ENCODE assay signal across 9 cellular contexts in the genomic region with DNA sequence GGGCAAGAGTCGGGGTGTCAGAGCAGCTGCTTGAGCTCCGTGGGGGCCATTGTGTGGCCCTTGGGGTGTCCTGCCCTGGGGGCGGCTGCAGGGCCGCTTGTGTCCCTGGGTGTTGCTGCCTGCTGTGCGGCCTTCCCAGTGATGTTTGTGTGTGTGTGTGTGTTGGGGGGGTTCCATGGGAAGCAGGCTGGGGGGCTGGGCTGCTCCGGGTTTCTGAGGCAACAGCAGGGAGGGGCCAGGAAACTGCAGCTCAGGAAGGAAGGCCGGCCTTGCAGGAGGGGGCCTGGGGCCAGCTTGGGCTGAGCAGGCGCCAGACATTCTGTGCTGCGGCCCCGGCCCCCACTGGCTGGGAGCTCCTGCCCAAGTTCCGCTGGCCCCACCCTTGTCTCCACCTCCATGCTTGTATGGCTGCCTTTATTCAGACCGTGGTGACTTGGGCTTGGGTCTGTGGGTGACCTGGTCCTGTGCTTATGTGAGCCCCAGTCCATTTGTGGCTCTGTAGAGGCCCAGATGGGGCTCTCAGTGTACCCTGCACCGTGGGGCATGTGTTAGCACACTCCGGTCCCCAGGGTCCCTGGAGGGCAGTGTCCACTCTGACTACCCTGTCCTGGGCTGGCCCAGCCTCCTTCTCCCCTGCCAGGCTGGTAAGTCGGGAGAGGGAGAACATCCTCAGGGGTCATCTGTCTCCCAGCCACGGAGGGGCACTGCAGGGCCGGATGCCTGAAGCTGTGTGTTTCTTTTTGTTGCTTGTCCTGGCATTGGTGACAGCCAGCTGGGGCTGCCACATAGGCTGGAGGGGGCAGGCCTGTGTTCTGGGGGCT. TPM values are rescaled to one million over a fixed set of nuclear protein-coding genes. Genes with fewer than 3 reads are reported as not detected.
DNase-seq lines count a peak whose midpoint lies in the region; ATAC-seq, FAIRE-seq and TF ChIP-seq lines count a peak whose summit lies in the region.
"Had no signal": no experiment of that assay in that cellular context is flagged by ENCODE, and none has a peak within 500 bp of the region (broad histone marks: within the 10 kb centered on the region; RNA-seq: fewer than 3 reads in every experiment).

No MANE protein-coding gene starts in this region.

- FAIRE-seq in H54 (lab: Jason Lieb, UNC): no peak

- H3K4me1 ChIP-seq in tibial nerve: peaks cover 0 to 58% (median 4%) of the 10 kb centered on the region in 4 donors

- ATAC-seq in sciatic nerve (peak; percentile 4), GM18873 (IDR thresholded peaks at IDR 0.05; ENCODE audit: low FRiP score, unreplicated experiment) (no peak)

- DNase-seq in fibroblast of the aortic adventitia (ENCODE audit: low read depth) (peak; percentile 67), sciatic nerve (ENCODE audit: low spot score) (no peak), tibial nerve (ENCODE audit: low spot score in 2 of 2) (no peak), H54 (ENCODE audit: insufficient read length, low spot score) (no peak)
- no peak for DNase-seq in stimulated activated CD4-positive, alpha-beta T cell treated with anti-CD3 and anti-CD28 coated beads, Interleukin-4, amount 100 ng/mL, for 1 hour

- peak; percentile 47 for TF ChIP-seq CTCF in GM12873 (IDR thresholded peaks at IDR 0.05; ENCODE audit: insufficient read depth, low read depth, low read length, missing control alignments)
- TF ChIP-seq CTCF in fibroblast of the aortic adventitia (IDR thresholded peaks at IDR 0.05; ENCODE audit: insufficient read depth, low read length): peak; percentile 22
- TF ChIP-seq CTCF in tibial nerve (IDR thresholded peaks at IDR 0.05): peak in 2 of 5 experiments; percentile 7 to 23

- H3K36me3 ChIP-seq in tibial nerve: no peaks in the 10 kb centered on the region
- H3K36me3 ChIP-seq: thoracic aorta had no signal

- H3K27me3 ChIP-seq in tibial nerve: peaks cover 0 to 81% of the 10 kb centered on the region in 2 donors

- H3K4me3 ChIP-seq in fibroblast of the aortic adventitia (ENCODE audit: low read depth, low read length): peak overlapping the region; percentile 10
- no peak overlapping the region for H3K4me3 ChIP-seq in tibial nerve
- H3K4me3 ChIP-seq: thoracic aorta had no signal

- intact Hi-C loops in sciatic nerve (cut with DNase I): no loop called here

- no peak for TF ChIP-seq POLR2A in tibial nerve (IDR thresholded peaks at IDR 0.05)
- TF ChIP-seq POLR2A in H54 (IDR thresholded peaks at IDR 0.05; ENCODE audit: low read depth, low read length): no peak

- H3K27ac ChIP-seq in tibial nerve: peak overlapping the region in 2 of 4 donors; percentile 21 to 26

- H3K9me3 ChIP-seq in tibial nerve: no peaks in the 10 kb centered on the region
- H3K9me3 ChIP-seq: thoracic aorta had no signal

- WGBS in tibial nerve, 2 donors: 7 to 24% methylated on average over 7 to 17 of the region's 17 CpGs

- no peak for TF ChIP-seq EP300 in tibial nerve (IDR thresholded peaks at IDR 0.05)

TF ChIP-seq in PFSK-1, 5 proteins besides CTCF, POLR2A, EP300 and RAD21:
- peak; percentile 63 for TF ChIP-seq POLR2AphosphoS5 (IDR thresholded peaks at IDR 0.05; ENCODE audit: low read depth, low read length)
- TF ChIP-seq, protein P1, sequence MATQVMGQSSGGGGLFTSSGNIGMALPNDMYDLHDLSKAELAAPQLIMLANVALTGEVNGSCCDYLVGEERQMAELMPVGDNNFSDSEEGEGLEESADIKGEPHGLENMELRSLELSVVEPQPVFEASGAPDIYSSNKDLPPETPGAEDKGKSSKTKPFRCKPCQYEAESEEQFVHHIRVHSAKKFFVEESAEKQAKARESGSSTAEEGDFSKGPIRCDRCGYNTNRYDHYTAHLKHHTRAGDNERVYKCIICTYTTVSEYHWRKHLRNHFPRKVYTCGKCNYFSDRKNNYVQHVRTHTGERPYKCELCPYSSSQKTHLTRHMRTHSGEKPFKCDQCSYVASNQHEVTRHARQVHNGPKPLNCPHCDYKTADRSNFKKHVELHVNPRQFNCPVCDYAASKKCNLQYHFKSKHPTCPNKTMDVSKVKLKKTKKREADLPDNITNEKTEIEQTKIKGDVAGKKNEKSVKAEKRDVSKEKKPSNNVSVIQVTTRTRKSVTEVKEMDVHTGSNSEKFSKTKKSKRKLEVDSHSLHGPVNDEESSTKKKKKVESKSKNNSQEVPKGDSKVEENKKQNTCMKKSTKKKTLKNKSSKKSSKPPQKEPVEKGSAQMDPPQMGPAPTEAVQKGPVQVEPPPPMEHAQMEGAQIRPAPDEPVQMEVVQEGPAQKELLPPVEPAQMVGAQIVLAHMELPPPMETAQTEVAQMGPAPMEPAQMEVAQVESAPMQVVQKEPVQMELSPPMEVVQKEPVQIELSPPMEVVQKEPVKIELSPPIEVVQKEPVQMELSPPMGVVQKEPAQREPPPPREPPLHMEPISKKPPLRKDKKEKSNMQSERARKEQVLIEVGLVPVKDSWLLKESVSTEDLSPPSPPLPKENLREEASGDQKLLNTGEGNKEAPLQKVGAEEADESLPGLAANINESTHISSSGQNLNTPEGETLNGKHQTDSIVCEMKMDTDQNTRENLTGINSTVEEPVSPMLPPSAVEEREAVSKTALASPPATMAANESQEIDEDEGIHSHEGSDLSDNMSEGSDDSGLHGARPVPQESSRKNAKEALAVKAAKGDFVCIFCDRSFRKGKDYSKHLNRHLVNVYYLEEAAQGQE (IDR thresholded peaks at IDR 0.05; ENCODE audit: insufficient read depth in 1 of 2, low read depth in 2 of 2, low read length in 2 of 2): 0 out of 4 replicates have a peak, but pooled peaks of 1 of the 2 experiments have one; percentile 29
- TF ChIP-seq FOXP2 (optimal IDR thresholded peaks at IDR 0.05; ENCODE audit: borderline replicate concordance, extremely low read depth, extremely low read length, insufficient read depth): peak; percentile 37
- TF ChIP-seq SIN3A (IDR thresholded peaks at IDR 0.05; ENCODE audit: borderline replicate concordance, insufficient read depth, low read length): no peak
- no peak for TF ChIP-seq TAF1 (IDR thresholded peaks at IDR 0.05; ENCODE audit: borderline replicate concordance, insufficient read depth, low read length)

RNA-seq across cellular contexts. Expression of gene SOX18, which starts 4.6 kb away (rescaled TPM):
- polyA plus RNA-seq in PFSK-1 (2012; ENCODE audit: insufficient read length, low read depth): 13.3 TPM
- 0.57 TPM in 1 of 2 replicates, not detected in the other for total RNA-seq in fibroblast of the aortic adventitia (ENCODE audit: low replicate concordance)
- 134 TPM for total RNA-seq in sciatic nerve
- total RNA-seq in tibial nerve: 10 to 100 TPM in 3 of 4 donors, 1 to 10 TPM in 1; 4.6 to 44.6 (median 21.4) TPM

RNA-seq across cellular contexts. Expression of gene TCEA2, which starts 8.9 kb away (rescaled TPM):
- polyA plus RNA-seq in PFSK-1 (2012; ENCODE audit: insufficient read length, low read depth): 79.7 TPM
- total RNA-seq in fibroblast of the aortic adventitia (ENCODE audit: low replicate concordance) (23.5 and 59.4 TPM in 2 replicates), sciatic nerve (81.2 TPM), tibial nerve (10 to 100 TPM; 45.6 to 62.9 (median 59.2) TPM)

RNA-seq across cellular contexts. Expression of gene C20orf204, which starts 18.1 kb away (rescaled TPM):
- 0.67 TPM for polyA plus RNA-seq in PFSK-1 (2012; ENCODE audit: insufficient read length, low read depth)
- 1.6 and 2.1 TPM in 2 replicates for total RNA-seq in fibroblast of the aortic adventitia (ENCODE audit: low replicate concordance)
- total RNA-seq in sciatic nerve: 2.1 TPM
- total RNA-seq in tibial nerve: 10 to 100 TPM in 1 of 4 donors, 1 to 10 TPM in 3; 1.7 to 14.4 (median 4.1) TPM

RNA-seq across cellular contexts. Expression of gene RGS19, which starts 25.3 kb away (rescaled TPM):
- 29.2 TPM for polyA plus RNA-seq in PFSK-1 (2012; ENCODE audit: insufficient read length, low read depth)
- total RNA-seq in fibroblast of the aortic adventitia (ENCODE audit: low replicate concordance) (4.8 and 9.8 TPM in 2 replicates), sciatic nerve (10.8 TPM), tibial nerve (10 to 100 TPM; 12.9 to 35.7 (median 20.1) TPM)

RNA-seq across cellular contexts. Expression of gene OPRL1, which starts 25.8 kb away (rescaled TPM):
- 1.2 TPM for polyA plus RNA-seq in PFSK-1 (2012; ENCODE audit: insufficient read length, low read depth)
- total RNA-seq in fibroblast of the aortic adventitia (ENCODE audit: low replicate concordance) (0.63 and 1.3 TPM in 2 replicates), sciatic nerve (1.0 TPM), tibial nerve (1 to 10 TPM in 1 of 4 donors, under 1 TPM in 3; 0.21 to 1.5 (median 0.71) TPM)
